ENCODE assay signal across 1 cellular context in the genomic region with DNA sequence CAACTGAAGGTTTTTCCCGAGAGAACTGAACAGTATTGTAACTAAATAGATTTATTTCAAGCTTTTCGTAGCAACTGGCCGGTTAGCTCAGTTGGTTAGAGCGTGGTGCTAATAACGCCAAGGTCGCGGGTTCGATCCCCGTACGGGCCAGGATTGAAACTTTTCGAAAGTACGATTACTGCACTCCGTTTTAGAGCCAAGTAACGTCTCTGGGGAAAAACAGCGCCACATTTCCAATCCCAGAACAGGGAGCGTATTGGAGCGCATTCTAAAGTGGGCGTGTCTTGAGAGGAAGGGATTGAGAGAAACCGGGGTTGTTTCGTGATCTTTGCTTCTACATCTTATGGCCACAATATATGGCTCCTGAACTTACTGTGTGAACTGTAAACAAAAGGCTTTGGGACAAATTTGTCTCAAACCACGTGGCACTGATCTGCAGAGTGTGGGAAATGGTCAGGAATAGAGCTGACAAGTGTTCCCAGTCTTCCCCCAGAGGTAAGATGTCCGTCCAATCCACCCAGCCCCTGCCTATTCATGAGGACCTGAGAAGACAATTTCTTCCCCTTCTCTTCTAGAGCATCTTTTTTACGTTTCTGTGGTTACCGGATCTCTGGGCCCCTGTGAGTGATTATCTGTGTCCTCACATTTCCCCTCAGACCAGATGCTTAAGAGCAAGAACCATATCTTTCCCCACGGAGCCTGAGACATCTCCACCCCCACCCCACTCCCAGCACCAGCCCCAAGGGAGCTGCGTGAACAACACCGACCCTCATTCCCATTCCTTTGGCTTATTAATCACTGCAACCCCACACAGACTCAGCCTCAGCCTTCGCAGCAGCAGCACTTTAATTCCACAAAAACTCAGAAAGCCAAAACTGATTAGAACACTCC.
TF ChIP-seq lines count a peak whose summit lies in the region.

No MANE protein-coding gene starts in this region.

TF ChIP-seq in K562, 482 proteins besides CTCF, POLR2A, EP300 and RAD21 (continues in another document):
- TF ChIP-seq JUN (IDR thresholded peaks at IDR 0.05; ENCODE audit: borderline replicate concordance, low read depth, low read length) (no peak), JUN (CRISPR knock-in tag; IDR thresholded peaks at IDR 0.05; ENCODE audit: borderline replicate concordance) (0 out of 2 replicates have a peak, but pooled peaks have one; percentile 9), CSDE1 (IDR thresholded peaks at IDR 0.05) (peak in 1 of 2 experiments; percentile 75; a peak in 1 of 4 replicates), ZNF586 (CRISPR knock-in tag; conservative IDR thresholded peaks at IDR 0.05) (no peak), SAP30 (IDR thresholded peaks at IDR 0.05; ENCODE audit: borderline replicate concordance, insufficient read depth, low read depth, low read length, poor library complexity, severe bottlenecking) (peak; percentile 34), CBX3 (IDR thresholded peaks at IDR 0.05; ENCODE audit: borderline replicate concordance in 1 of 2, low read length in 2 of 2) (peak in 1 of 2 experiments; percentile 49; a peak in 1 of 3 replicates), ZNF316 (IDR thresholded peaks at IDR 0.05) (no peak), ZNF232 (CRISPR knock-in tag; IDR thresholded peaks at IDR 0.05) (no peak), HES1 (IDR thresholded peaks at IDR 0.05; ENCODE audit: low read depth) (no peak), NR2F6 (CRISPR knock-in tag; IDR thresholded peaks at IDR 0.05) (no peak; the same call in 1 of the 2 replicates), ZFP36 (IDR thresholded peaks at IDR 0.05; ENCODE audit: low read depth, low read length, partially characterized antibody) (peak; percentile 3), TARDBP (IDR thresholded peaks at IDR 0.05) (peak; percentile 54; the same call in 1 of the 2 replicates), MAX (CRISPR knock-in tag; IDR thresholded peaks at IDR 0.05) (peak; percentile 57), ARNT (IDR thresholded peaks at IDR 0.05) (0 out of 4 replicates have a peak, but pooled peaks of 1 of the 2 experiments have one; percentile 15), AFF4 (CRISPR knock-in tag; IDR thresholded peaks at IDR 0.05) (peak; percentile 51; the same call in 1 of the 2 replicates), SUPT5H (IDR thresholded peaks at IDR 0.05) (no peak), RBM22 (IDR thresholded peaks at IDR 0.05; ENCODE audit: low read depth, low read length, poor library complexity, severe bottlenecking) (no peak), TRIM24 (IDR thresholded peaks at IDR 0.05) (0 out of 4 replicates have a peak, but pooled peaks of 1 of the 2 experiments have one; percentile 17), CREBBP (IDR thresholded peaks at IDR 0.05; ENCODE audit: low read depth, low read length) (no peak), FOXK2 (conservative IDR thresholded peaks at IDR 0.05 in 1 of 2, IDR thresholded peaks at IDR 0.05 in 1 of 2; ENCODE audit: low read depth in 2 of 2) (peak; percentile 31 to 59), ZNF217 (CRISPR knock-in tag; IDR thresholded peaks at IDR 0.05) (no peak), TBL1XR1 (IDR thresholded peaks at IDR 0.05; ENCODE audit: low read length in 2 of 2) (peak; percentile 31 to 85; a peak in 1 of 4 replicates), PRDM10 (IDR thresholded peaks at IDR 0.05; ENCODE audit: partially characterized antibody) (peak; percentile 69), ZNF239 (CRISPR knock-in tag; IDR thresholded peaks at IDR 0.05) (no peak), MYBL2 (IDR thresholded peaks at IDR 0.05; ENCODE audit: low read depth) (peak; percentile 94), MYBL2 (CRISPR knock-in tag; IDR thresholded peaks at IDR 0.05; ENCODE audit: borderline replicate concordance) (no peak), RNF219 (CRISPR knock-in tag; IDR thresholded peaks at IDR 0.05) (no peak), SMARCE1 (IDR thresholded peaks at IDR 0.05) (no peak), TCF3 (CRISPR knock-in tag; IDR thresholded peaks at IDR 0.05) (0 out of 2 replicates have a peak, but pooled peaks have one; percentile 37), HDAC1 (IDR thresholded peaks at IDR 0.05) (peak in 1 of 2 experiments; percentile 68; a peak in 1 of 4 replicates)
- TF ChIP-seq, protein P1, sequence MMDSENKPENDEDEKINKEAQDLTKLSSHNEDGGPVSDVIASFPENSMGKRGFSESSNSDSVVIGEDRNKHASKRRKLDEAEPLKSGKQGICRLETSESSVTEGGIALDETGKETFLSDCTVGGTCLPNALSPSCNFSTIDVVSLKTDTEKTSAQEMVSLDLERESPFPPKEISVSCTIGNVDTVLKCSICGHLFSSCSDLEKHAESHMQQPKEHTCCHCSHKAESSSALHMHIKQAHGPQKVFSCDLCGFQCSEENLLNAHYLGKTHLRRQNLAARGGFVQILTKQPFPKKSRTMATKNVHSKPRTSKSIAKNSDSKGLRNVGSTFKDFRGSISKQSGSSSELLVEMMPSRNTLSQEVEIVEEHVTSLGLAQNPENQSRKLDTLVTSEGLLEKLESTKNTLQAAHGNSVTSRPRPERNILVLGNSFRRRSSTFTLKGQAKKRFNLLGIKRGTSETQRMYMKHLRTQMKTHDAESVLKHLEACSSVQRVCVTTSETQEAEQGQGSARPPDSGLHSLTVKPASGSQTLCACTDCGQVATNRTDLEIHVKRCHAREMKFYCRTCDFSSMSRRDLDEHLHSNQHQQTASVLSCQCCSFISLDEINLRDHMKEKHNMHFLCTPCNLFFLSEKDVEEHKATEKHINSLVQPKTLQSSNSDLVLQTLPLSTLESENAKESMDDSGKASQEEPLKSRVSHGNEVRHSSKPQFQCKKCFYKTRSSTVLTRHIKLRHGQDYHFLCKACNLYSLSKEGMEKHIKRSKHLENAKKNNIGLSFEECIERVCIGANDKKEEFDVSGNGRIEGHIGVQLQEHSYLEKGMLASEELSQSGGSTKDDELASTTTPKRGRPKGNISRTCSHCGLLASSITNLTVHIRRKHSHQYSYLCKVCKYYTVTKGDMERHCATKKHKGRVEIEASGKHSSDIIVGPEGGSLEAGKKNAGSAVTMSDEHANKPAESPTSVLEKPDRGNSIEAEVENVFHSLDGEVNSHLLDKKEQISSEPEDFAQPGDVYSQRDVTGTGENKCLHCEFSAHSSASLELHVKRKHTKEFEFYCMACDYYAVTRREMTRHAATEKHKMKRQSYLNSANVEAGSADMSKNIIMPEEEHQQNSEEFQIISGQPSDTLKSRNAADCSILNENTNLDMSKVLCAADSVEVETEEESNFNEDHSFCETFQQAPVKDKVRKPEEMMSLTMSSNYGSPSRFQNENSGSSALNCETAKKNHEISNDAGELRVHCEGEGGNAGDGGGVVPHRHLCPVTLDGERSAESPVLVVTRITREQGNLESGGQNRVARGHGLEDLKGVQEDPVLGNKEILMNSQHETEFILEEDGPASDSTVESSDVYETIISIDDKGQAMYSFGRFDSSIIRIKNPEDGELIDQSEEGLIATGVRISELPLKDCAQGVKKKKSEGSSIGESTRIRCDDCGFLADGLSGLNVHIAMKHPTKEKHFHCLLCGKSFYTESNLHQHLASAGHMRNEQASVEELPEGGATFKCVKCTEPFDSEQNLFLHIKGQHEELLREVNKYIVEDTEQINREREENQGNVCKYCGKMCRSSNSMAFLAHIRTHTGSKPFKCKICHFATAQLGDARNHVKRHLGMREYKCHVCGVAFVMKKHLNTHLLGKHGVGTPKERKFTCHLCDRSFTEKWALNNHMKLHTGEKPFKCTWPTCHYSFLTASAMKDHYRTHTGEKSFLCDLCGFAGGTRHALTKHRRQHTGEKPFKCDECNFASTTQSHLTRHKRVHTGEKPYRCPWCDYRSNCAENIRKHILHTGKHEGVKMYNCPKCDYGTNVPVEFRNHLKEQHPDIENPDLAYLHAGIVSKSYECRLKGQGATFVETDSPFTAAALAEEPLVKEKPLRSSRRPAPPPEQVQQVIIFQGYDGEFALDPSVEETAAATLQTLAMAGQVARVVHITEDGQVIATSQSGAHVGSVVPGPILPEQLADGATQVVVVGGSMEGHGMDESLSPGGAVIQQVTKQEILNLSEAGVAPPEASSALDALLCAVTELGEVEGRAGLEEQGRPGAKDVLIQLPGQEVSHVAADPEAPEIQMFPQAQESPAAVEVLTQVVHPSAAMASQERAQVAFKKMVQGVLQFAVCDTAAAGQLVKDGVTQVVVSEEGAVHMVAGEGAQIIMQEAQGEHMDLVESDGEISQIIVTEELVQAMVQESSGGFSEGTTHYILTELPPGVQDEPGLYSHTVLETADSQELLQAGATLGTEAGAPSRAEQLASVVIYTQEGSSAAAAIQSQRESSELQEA (IDR thresholded peaks at IDR 0.05; ENCODE audit: low read depth) = peak; percentile 63; the same call in 1 of the 2 replicates
- TF ChIP-seq, protein P2, sequence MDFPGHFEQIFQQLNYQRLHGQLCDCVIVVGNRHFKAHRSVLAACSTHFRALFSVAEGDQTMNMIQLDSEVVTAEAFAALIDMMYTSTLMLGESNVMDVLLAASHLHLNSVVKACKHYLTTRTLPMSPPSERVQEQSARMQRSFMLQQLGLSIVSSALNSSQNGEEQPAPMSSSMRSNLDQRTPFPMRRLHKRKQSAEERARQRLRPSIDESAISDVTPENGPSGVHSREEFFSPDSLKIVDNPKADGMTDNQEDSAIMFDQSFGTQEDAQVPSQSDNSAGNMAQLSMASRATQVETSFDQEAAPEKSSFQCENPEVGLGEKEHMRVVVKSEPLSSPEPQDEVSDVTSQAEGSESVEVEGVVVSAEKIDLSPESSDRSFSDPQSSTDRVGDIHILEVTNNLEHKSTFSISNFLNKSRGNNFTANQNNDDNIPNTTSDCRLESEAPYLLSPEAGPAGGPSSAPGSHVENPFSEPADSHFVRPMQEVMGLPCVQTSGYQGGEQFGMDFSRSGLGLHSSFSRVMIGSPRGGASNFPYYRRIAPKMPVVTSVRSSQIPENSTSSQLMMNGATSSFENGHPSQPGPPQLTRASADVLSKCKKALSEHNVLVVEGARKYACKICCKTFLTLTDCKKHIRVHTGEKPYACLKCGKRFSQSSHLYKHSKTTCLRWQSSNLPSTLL (IDR thresholded peaks at IDR 0.05) = peak; percentile 45; the same call in 1 of the 2 replicates
